Comparison of ENCODE assay signal across 27 cellular contexts in genomic region chr6:137777299-137778075, GRCh38.
A peak's percentile ranks its signal among the peaks of the same experiment; 100 is the strongest.
DNase-seq lines count a peak whose midpoint lies in the region; TF ChIP-seq lines count a peak whose summit lies in the region.
"Had no signal": no experiment of that assay in that cellular context is flagged by ENCODE, and none has a peak within 500 bp of the region (broad histone marks: within the 10 kb centered on the region; RNA-seq: fewer than 3 reads in every experiment).

No MANE protein-coding gene starts in this region.

- no peak overlapping the region for H3K4me2 ChIP-seq in mesenchymal stem cell (ENCODE audit: low read length, poor library complexity, severe bottlenecking)
- H3K4me2 ChIP-seq: BLaER1 treated with 17β-estradiol and CSF1 and Interleukin-3, amounts not matched to agents 10 nM and 100 nM; neural progenitor cell had no signal

- 41% methylated on average over 6 of the region's 6 CpGs for WGBS in esophagus muscularis mucosa
- 59% methylated on average over 4 of the region's 6 CpGs for WGBS in mesenchymal stem cell
- WGBS in stomach, 5 donors, result 44 to 50% (median 48%) methylated on average over 6 of the region's 6 CpGs

- peaks cover 16% of the 10 kb centered on the region for H3K27me3 Mint-ChIP-seq in nephron progenitor cell (ENCODE audit: low read depth, poor library complexity)
- H3K27me3 Mint-ChIP-seq: activated CD4-positive, alpha-beta T cell treated with anti-CD3 and anti-CD28 coated beads for 36 hours; activated T-cell treated with anti-CD3 and anti-CD28 coated beads, Interleukin-2, amount 50 U/mL, for 24 hours; progenitor cell of endocrine pancreas had no signal

- H3K27ac ChIP-seq in SK-N-MC (no peak overlapping the region; the same call in 1 of the 2 replicates), esophagus muscularis mucosa (replicated peaks in 1 of 4) (peak overlapping the region; percentile 81 to 91 (median 88)), mesenchymal stem cell (ENCODE audit: low read length, poor library complexity, severe bottlenecking) (no peak overlapping the region), stomach (peak overlapping the region in 3 of 5 donors; percentile 20 to 61 (median 47))
- H3K27ac ChIP-seq: BLaER1 treated with 17β-estradiol and CSF1 and Interleukin-3, amounts not matched to agents 10 nM and 100 nM; colonic mucosa; neural progenitor cell; vagina had no signal

- TF ChIP-seq EP300 in esophagus muscularis mucosa (IDR thresholded peaks at IDR 0.05) (no peak), stomach (IDR thresholded peaks at IDR 0.05) (no peak)

- intact Hi-C loops in esophagus muscularis mucosa (cut with DNase I) (loop anchor here (2.0 to 10.0 kb wide), 2 partner anchors 63 to 89 kb away; partner anchors contain the start of gene TNFAIP3), stomach (cut with DNase I; ENCODE audit: low total_unique reads) (no loop called here)

- H2AFZ ChIP-seq in mesenchymal stem cell (ENCODE audit: low read depth, low read length), result no peak overlapping the region
- H2AFZ ChIP-seq: neural progenitor cell had no signal

- H2BK12ac ChIP-seq in mesenchymal stem cell (ENCODE audit: low read length in 2 of 2), result peak overlapping the region in 1 of 2 experiments; percentile 54

- peaks cover 14 to 94% (median 83%) of the 10 kb centered on the region in 4 donors for H3K4me1 ChIP-seq in esophagus muscularis mucosa
- no peaks in the 10 kb centered on the region for H3K4me1 ChIP-seq in mesenchymal stem cell (ENCODE audit: control insufficient read depth, insufficient read depth, low read depth, low read length)
- H3K4me1 ChIP-seq in stomach, result peaks cover 16 to 41% (median 30%) of the 10 kb centered on the region in 4 donors
- H3K4me1 ChIP-seq: colonic mucosa, neural progenitor cell, vagina had no signal

- H3K4ac ChIP-seq in mesenchymal stem cell (ENCODE audit: low read depth in 1 of 2, low read length in 2 of 2), result no peak overlapping the region

- no peak overlapping the region for H3K23ac ChIP-seq in mesenchymal stem cell (ENCODE audit: low read length in 2 of 2)

- H3K4me1 Mint-ChIP-seq in nephron progenitor cell, result peaks cover 21% of the 10 kb centered on the region
- H3K4me1 Mint-ChIP-seq: activated CD4-positive, alpha-beta T cell treated with anti-CD3 and anti-CD28 coated beads for 36 hours had no signal

- no peak overlapping the region for H3K27ac Mint-ChIP-seq in nephron progenitor cell
- H3K27ac Mint-ChIP-seq: activated CD4-positive, alpha-beta T cell treated with anti-CD3 and anti-CD28 coated beads for 36 hours; activated T-cell treated with anti-CD3 and anti-CD28 coated beads, Interleukin-2, amount 50 U/mL, for 24 hours; progenitor cell of endocrine pancreas had no signal

- H3K9ac ChIP-seq in SK-N-MC (ENCODE audit: insufficient read length), result no peak overlapping the region
- H3K9ac ChIP-seq in mesenchymal stem cell (ENCODE audit: low read length), result no peak overlapping the region
- H3K9ac ChIP-seq: BLaER1 treated with 17β-estradiol and CSF1 and Interleukin-3, amounts not matched to agents 10 nM and 100 nM; neural progenitor cell had no signal

- H2AK5ac ChIP-seq in mesenchymal stem cell (ENCODE audit: low read length, severe bottlenecking), result no peak overlapping the region

- H3K36me3 ChIP-seq in SK-N-MC (ENCODE audit: insufficient read depth, low read length) (no peaks in the 10 kb centered on the region), esophagus muscularis mucosa (no peaks in the 10 kb centered on the region), mesenchymal stem cell (ENCODE audit: control insufficient read depth in 1 of 2, insufficient read depth in 2 of 2, low read depth in 1 of 2, low read length in 2 of 2) (no peaks in the 10 kb centered on the region), stomach (no peaks in the 10 kb centered on the region)
- H3K36me3 ChIP-seq: BLaER1 treated with 17β-estradiol and CSF1 and Interleukin-3, amounts not matched to agents 10 nM and 100 nM; colonic mucosa; neural progenitor cell; vagina had no signal

- TF ChIP-seq POLR2A in esophagus muscularis mucosa (IDR thresholded peaks at IDR 0.05; ENCODE audit: low read depth) (no peak), stomach (IDR thresholded peaks at IDR 0.05) (no peak)

- H3K27me3 ChIP-seq in esophagus muscularis mucosa (no peaks in the 10 kb centered on the region), mesenchymal stem cell (ENCODE audit: control insufficient read depth in 1 of 2, insufficient read depth in 1 of 2, low read length in 2 of 2) (no peaks in the 10 kb centered on the region), stomach (no peaks in the 10 kb centered on the region)
- H3K27me3 ChIP-seq: BLaER1 treated with 17β-estradiol and CSF1 and Interleukin-3, amounts not matched to agents 10 nM and 100 nM; colonic mucosa; neural progenitor cell; vagina had no signal

- H3K14ac ChIP-seq in mesenchymal stem cell (ENCODE audit: low read length in 2 of 2), result no peak overlapping the region

- H4K8ac ChIP-seq in mesenchymal stem cell (ENCODE audit: low read length), result no peak overlapping the region

- no peak overlapping the region for H3K4me3 Mint-ChIP-seq in nephron progenitor cell
- H3K4me3 Mint-ChIP-seq: activated CD4-positive, alpha-beta T cell treated with anti-CD3 and anti-CD28 coated beads for 36 hours; activated T-cell treated with anti-CD3 and anti-CD28 coated beads, Interleukin-2, amount 50 U/mL, for 24 hours; neural progenitor cell had no signal

- no peak for DNase-seq in SK-N-MC (ENCODE audit: low read depth, low spot score)
- DNase-seq in esophagus muscularis mucosa (ENCODE audit: extremely low spot score), result peak; percentile 66
- DNase-seq in mesenchymal stem cell, result peak; percentile 64
- no peak for DNase-seq in stomach
- no peak for DNase-seq in NCI-H526 (lab: John Stamatoyannopoulos, UW)
- DNase-seq in GM13977 (ENCODE audit: low spot score), result no peak
- no peak for DNase-seq in GM19238 (ENCODE audit: insufficient read length, low spot score)
- DNase-seq in nephron progenitor cell, result no peak
- DNase-seq: activated CD4-positive, alpha-beta T cell treated with anti-CD3 and anti-CD28 coated beads for 36 hours; activated T-cell treated with anti-CD3 and anti-CD28 coated beads, Interleukin-2, amount 50 U/mL, for 24 hours; Caco-2; colonic mucosa; DMS79; GF-D8; H7; left cardiac atrium; NCI-H1694; NCI-H2171; NCI-H524; NK-92 treated with Interleukin-12 subunit alpha and Interleukin-12 subunit beta, amount 100 ng/mL, for 24 hours; SHP77 treated with DMSO at 0.1 percent for 48 hours; substantia nigra; T-helper 1 cell had no signal

- H3K9me3 ChIP-seq in SK-N-MC (ENCODE audit: low read depth, low read length), result no peaks in the 10 kb centered on the region
- no peaks in the 10 kb centered on the region for H3K9me3 ChIP-seq in esophagus muscularis mucosa
- H3K9me3 ChIP-seq in mesenchymal stem cell (ENCODE audit: control insufficient read depth, low read length), result no peaks in the 10 kb centered on the region
- H3K9me3 ChIP-seq in stomach, result no peaks in the 10 kb centered on the region
- H3K9me3 ChIP-seq: Caco-2, colonic mucosa, vagina had no signal

- no peak overlapping the region for H3K18ac ChIP-seq in mesenchymal stem cell (ENCODE audit: low read depth in 1 of 2, low read length in 2 of 2)

- H3K9me3 Mint-ChIP-seq in nephron progenitor cell, result no peaks in the 10 kb centered on the region
- H3K9me3 Mint-ChIP-seq: activated T-cell treated with anti-CD3 and anti-CD28 coated beads, Interleukin-2, amount 50 U/mL, for 24 hours; neural progenitor cell had no signal

- in situ Hi-C loops in GM13977 (cut with MboI; ENCODE audit: low pct_unique_long_range_greater_than_20kb, low sequenced_read_pairs, unreplicated experiment), result no loop called here

- no peak overlapping the region for H4K91ac ChIP-seq in mesenchymal stem cell (ENCODE audit: low read length)

- H3K4me3 ChIP-seq in SK-N-MC, result peak overlapping the region; percentile 21
- H3K4me3 ChIP-seq in esophagus muscularis mucosa, result peak overlapping the region in 1 of 4 donors; percentile 5
- no peak overlapping the region for H3K4me3 ChIP-seq in mesenchymal stem cell (ENCODE audit: insufficient read depth in 1 of 2, low read depth in 1 of 2, low read length in 2 of 2)
- H3K4me3 ChIP-seq in stomach, result no peak overlapping the region
- H3K4me3 ChIP-seq: BLaER1 treated with 17β-estradiol and CSF1 and Interleukin-3, amounts not matched to agents 10 nM and 100 nM; colonic mucosa; neural progenitor cell; vagina had no signal

- H2BK15ac ChIP-seq in mesenchymal stem cell (ENCODE audit: low read depth, poor library complexity, severe bottlenecking), result no peak overlapping the region

- no peak for TF ChIP-seq CTCF in esophagus muscularis mucosa (IDR thresholded peaks at IDR 0.05)
- TF ChIP-seq CTCF in stomach (IDR thresholded peaks at IDR 0.05), result no peak
- no peak for TF ChIP-seq CTCF in GM13977 (IDR thresholded peaks at IDR 0.05; ENCODE audit: extremely low read depth, insufficient read depth, missing control alignments)
- TF ChIP-seq CTCF in nephron progenitor cell (IDR thresholded peaks at IDR 0.05), result no peak

- H2BK120ac ChIP-seq in mesenchymal stem cell (ENCODE audit: low read depth, low read length), result no peak overlapping the region

- H2BK5ac ChIP-seq in mesenchymal stem cell (ENCODE audit: low read depth, low read length, poor library complexity, severe bottlenecking), result no peak overlapping the region

- H3K36me3 Mint-ChIP-seq in nephron progenitor cell (ENCODE audit: low read depth), result no peaks in the 10 kb centered on the region
- H3K36me3 Mint-ChIP-seq: neural progenitor cell had no signal

- no peaks in the 10 kb centered on the region for H3K79me1 ChIP-seq in mesenchymal stem cell (replicated peaks; ENCODE audit: low read length, poor library complexity, severe bottlenecking)

Comparison
In these comparisons a context has a peak if more than half of its experiments do, and no peak if none do; other contexts are left out.
1. DNase-seq: peak in esophagus muscularis mucosa (single experiment) and mesenchymal stem cell (single experiment); none in SK-N-MC (single experiment), stomach (single experiment), NCI-H526 (0 of 2), GM13977 (single experiment), GM19238 (single experiment) and nephron progenitor cell (single experiment).
2. H3K27ac ChIP-seq: peak in esophagus muscularis mucosa (4 of 4) and stomach (3 of 5); none in SK-N-MC (single experiment) and mesenchymal stem cell (single experiment).